ENCODE assay signal across 16 cellular contexts in the genomic region with DNA sequence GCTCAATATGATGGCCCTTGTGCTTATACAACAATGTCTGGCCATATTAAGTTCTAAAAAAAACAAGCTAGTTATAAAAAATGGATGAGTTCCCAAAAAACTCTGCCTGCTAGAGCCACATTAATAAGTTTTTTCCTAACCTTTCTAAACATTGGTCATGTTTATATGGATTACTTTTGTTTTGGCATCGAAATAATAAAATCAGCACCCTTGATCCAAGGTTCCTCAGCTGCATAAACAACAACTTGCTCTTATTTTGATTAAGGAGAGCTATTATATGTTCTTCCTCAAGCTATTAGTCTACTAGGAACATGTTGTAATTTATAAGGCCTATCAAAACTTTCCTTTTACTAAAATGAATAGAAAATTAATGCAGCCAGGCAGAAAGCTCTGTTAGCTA. TPM values are rescaled to one million over a fixed set of nuclear protein-coding genes. Genes with fewer than 3 reads are reported as not detected.
DNase-seq lines count a peak whose midpoint lies in the region; ATAC-seq and TF ChIP-seq lines count a peak whose summit lies in the region.
"Had no signal": no experiment of that assay in that cellular context is flagged by ENCODE, and none has a peak within 500 bp of the region (broad histone marks: within the 10 kb centered on the region; RNA-seq: fewer than 3 reads in every experiment).

No MANE protein-coding gene starts in this region.

- H3K4me3 Mint-ChIP-seq in T-helper 2 cell treated with Interferon-gamma antibody and Interleukin-4, amounts not matched to agents 5 μg/mL and 100 μg/mL, for 36 hours = no peak overlapping the region
- H3K4me3 Mint-ChIP-seq: B cell; CD8-positive, alpha-beta T cell; GM23338 had no signal

- H3K9me3 ChIP-seq in thyroid gland (no peaks in the 10 kb centered on the region), upper lobe of left lung (no peaks in the 10 kb centered on the region)
- H3K9me3 ChIP-seq: BLaER1 treated with 17β-estradiol and CSF1 and Interleukin-3, amounts not matched to agents 10 nM and 100 nM had no signal

- H3K4me3 ChIP-seq in fibroblast of villous mesenchyme (ENCODE audit: low read depth, low read length) = no peak overlapping the region
- no peak overlapping the region for H3K4me3 ChIP-seq in thyroid gland (replicated peaks in 1 of 3)
- no peak overlapping the region for H3K4me3 ChIP-seq in upper lobe of left lung
- H3K4me3 ChIP-seq: BLaER1 treated with 17β-estradiol and CSF1 and Interleukin-3, amounts not matched to agents 10 nM and 100 nM; GM23338 had no signal

- TF ChIP-seq POLR2A in thyroid gland (IDR thresholded peaks at IDR 0.05) (no peak), upper lobe of left lung (IDR thresholded peaks at IDR 0.05) (no peak)

- no peaks in the 10 kb centered on the region for H3K36me3 Mint-ChIP-seq in T-helper 2 cell treated with Interferon-gamma antibody and Interleukin-4, amounts not matched to agents 5 μg/mL and 100 μg/mL, for 36 hours (ENCODE audit: low read depth)
- H3K36me3 Mint-ChIP-seq: CD8-positive, alpha-beta T cell had no signal

- peak; percentile 11 for DNase-seq in astrocyte of the hippocampus (ENCODE audit: low read depth, low spot score)
- peak; percentile 5 for DNase-seq in fibroblast of villous mesenchyme (ENCODE audit: low read depth)
- DNase-seq in thyroid gland = no peak
- DNase-seq in T-helper 2 cell treated with Interferon-gamma antibody and Interleukin-4, amounts not matched to agents 5 μg/mL and 100 μg/mL, for 36 hours (ENCODE audit: low spot score) = no peak
- no peak for DNase-seq in upper lobe of left lung
- DNase-seq: Calu3; CD8-positive, alpha-beta T cell; DMS79 treated with DMSO at 0.1 percent for 48 hours; GF-D8; H7 had no signal

- no peak for TF ChIP-seq EP300 in upper lobe of left lung (IDR thresholded peaks at IDR 0.05)

- H3K9me3 Mint-ChIP-seq in T-helper 2 cell treated with Interferon-gamma antibody and Interleukin-4, amounts not matched to agents 5 μg/mL and 100 μg/mL, for 36 hours = no peaks in the 10 kb centered on the region
- H3K9me3 Mint-ChIP-seq: CD8-positive, alpha-beta T cell; GM23338 had no signal

- H3K27me3 ChIP-seq in thyroid gland (no peaks in the 10 kb centered on the region), upper lobe of left lung (no peaks in the 10 kb centered on the region)
- H3K27me3 ChIP-seq: BLaER1 treated with 17β-estradiol and CSF1 and Interleukin-3, amounts not matched to agents 10 nM and 100 nM had no signal

- no peak overlapping the region for H3K27ac Mint-ChIP-seq in T-helper 2 cell treated with Interferon-gamma antibody and Interleukin-4, amounts not matched to agents 5 μg/mL and 100 μg/mL, for 36 hours
- H3K27ac Mint-ChIP-seq: B cell; CD8-positive, alpha-beta T cell; GM23338 had no signal

- ATAC-seq in HG03135 (IDR thresholded peaks at IDR 0.05; ENCODE audit: unreplicated experiment) = no peak
- no peak for ATAC-seq in upper lobe of left lung (ENCODE audit: low FRiP score in 2 of 2)
- ATAC-seq: CD8-positive, alpha-beta T cell; GM23338 had no signal

- H3K4me1 ChIP-seq in thyroid gland (peaks cover 25 to 30% of the 10 kb centered on the region in 2 donors), upper lobe of left lung (no peaks in the 10 kb centered on the region)
- H3K4me1 ChIP-seq: BLaER1 treated with 17β-estradiol and CSF1 and Interleukin-3, amounts not matched to agents 10 nM and 100 nM had no signal

- H3K27ac ChIP-seq in 22Rv1 = peak overlapping the region; percentile 40
- peak overlapping the region in 2 of 3 donors; percentile 2 to 16 for H3K27ac ChIP-seq in thyroid gland
- no peak overlapping the region for H3K27ac ChIP-seq in upper lobe of left lung
- H3K27ac ChIP-seq: BLaER1 treated with 17β-estradiol and CSF1 and Interleukin-3, amounts not matched to agents 10 nM and 100 nM; HL-60 had no signal

- WGBS in thyroid gland, 2 donors = 30 to 53% methylated on average over 1 of the region's 1 CpG
- 51 to 56% methylated on average over 1 of the region's 1 CpG for WGBS in upper lobe of left lung, 2 donors

- H3K27me3 Mint-ChIP-seq in T-helper 2 cell treated with Interferon-gamma antibody and Interleukin-4, amounts not matched to agents 5 μg/mL and 100 μg/mL, for 36 hours (ENCODE audit: low read depth) = no peaks in the 10 kb centered on the region
- H3K27me3 Mint-ChIP-seq: B cell had no signal

- H3K4me1 Mint-ChIP-seq in T-helper 2 cell treated with Interferon-gamma antibody and Interleukin-4, amounts not matched to agents 5 μg/mL and 100 μg/mL, for 36 hours (ENCODE audit: low read depth) = no peaks in the 10 kb centered on the region
- H3K4me1 Mint-ChIP-seq: B cell had no signal

- H3K36me3 ChIP-seq in thyroid gland = no peaks in the 10 kb centered on the region
- no peaks in the 10 kb centered on the region for H3K36me3 ChIP-seq in upper lobe of left lung
- H3K36me3 ChIP-seq: BLaER1 treated with 17β-estradiol and CSF1 and Interleukin-3, amounts not matched to agents 10 nM and 100 nM had no signal

- TF ChIP-seq CTCF in 22Rv1 (IDR thresholded peaks at IDR 0.05) (no peak), fibroblast of villous mesenchyme (IDR thresholded peaks at IDR 0.05; ENCODE audit: insufficient read depth, low read depth, low read length) (no peak), thyroid gland (IDR thresholded peaks at IDR 0.05) (no peak), upper lobe of left lung (IDR thresholded peaks at IDR 0.05) (no peak)

- intact Hi-C loops in thyroid gland (cut with DNase I) = no loop called here

RNA-seq across cellular contexts. Expression of a gene that starts 48.4 kb away (rescaled TPM):
- total RNA-seq in fibroblast of villous mesenchyme = under 0.01 and 0.43 TPM in 2 replicates
- total RNA-seq in thyroid gland = 10 to 100 TPM; 27.1 to 72.0 (median 59.0) TPM
- 10 to 100 TPM in 1 of 6 donors, 1 to 10 TPM in 5; 1.8 to 14.7 (median 3.2) TPM for total RNA-seq in upper lobe of left lung
- total RNA-seq: B cell; Calu3; CD8-positive, alpha-beta T cell had no signal

Comparison
In these comparisons a context has a peak if more than half of its experiments do, and no peak if none do; other contexts are left out.
1. H3K27ac ChIP-seq: peak in 22Rv1 (single experiment) and thyroid gland (2 of 3); none in upper lobe of left lung (0 of 4).
2. DNase-seq: peak in astrocyte of the hippocampus (single experiment) and fibroblast of villous mesenchyme (single experiment); none in thyroid gland (0 of 2), T-helper 2 cell treated with Interferon-gamma antibody and Interleukin-4, amounts not matched to agents 5 μg/mL and 100 μg/mL, for 36 hours (single experiment) and upper lobe of left lung (0 of 2).